8 cellular contexts compared by ENCODE assay signal in the genomic region with DNA sequence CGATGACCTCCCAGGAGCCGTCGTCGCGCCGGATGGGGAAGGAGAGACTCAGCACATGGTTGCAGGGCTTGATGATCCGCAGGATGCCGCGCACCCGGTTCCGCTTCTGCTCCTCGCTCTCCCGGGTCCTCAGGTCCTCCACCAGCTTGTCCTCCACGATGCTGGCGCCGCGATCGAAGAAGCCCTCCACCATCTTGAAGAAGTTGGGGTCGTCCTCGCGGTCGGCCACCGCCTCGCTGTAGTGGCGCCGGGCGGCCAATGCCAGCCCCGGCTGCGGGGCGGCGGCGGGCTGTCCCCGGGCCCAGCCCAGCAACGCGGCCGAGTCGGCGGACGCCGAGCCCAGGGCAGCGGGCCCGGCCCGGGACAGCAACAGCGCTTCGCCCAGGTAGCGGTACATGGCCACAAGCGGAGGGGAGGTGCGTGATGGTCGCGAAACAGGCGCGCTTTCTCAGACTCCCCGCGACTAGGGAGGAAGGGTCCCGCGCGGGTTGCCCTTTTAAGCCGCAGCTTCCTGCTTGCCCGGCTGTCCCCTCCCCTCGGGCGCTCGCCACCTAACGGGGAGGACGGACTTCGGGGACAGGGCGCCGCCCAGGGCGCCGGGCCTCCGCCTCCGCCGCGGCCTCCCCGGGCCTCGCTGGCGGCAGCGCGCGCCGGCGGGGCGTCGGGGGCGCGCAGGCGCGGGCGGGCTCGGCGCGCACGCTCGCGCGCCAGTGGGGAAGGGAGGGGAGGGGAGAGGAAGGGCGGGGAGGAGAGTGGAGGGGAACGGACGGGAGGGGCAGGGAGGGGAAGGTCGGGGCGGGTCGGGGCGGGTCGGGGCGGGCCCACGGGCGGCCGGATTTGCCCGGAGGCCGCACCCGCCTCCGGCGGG. TPM values are rescaled to one million over a fixed set of nuclear protein-coding genes. Genes with fewer than 3 reads are reported as not detected.
A peak's percentile ranks its signal among the peaks of the same experiment; 100 is the strongest.
DNase-seq lines count a peak whose midpoint lies in the region; ATAC-seq and TF ChIP-seq lines count a peak whose summit lies in the region.

TSS of gene GLUD1 (minus strand) at position 471 of the 868 bp plus-strand sequence. CDS start at position 397, 74 bp downstream.
TSS of gene SHLD2 (plus strand) at position 834 of the 868 bp plus-strand sequence. CDS start 56,149 bp downstream, outside the sequence.

- TF ChIP-seq POLR2A in Raji (IDR thresholded peaks at IDR 0.05; ENCODE audit: insufficient read depth, low read depth, low read length): peak; percentile 94

- H4K20me1 ChIP-seq in DND-41 (ENCODE audit: insufficient read depth, low read length) (peaks cover 25% of the 10 kb centered on the region; the same call in 1 of the 2 replicates), neural cell (ENCODE audit: insufficient read depth) (no peaks in the 10 kb centered on the region)

- ATAC-seq in DND-41 (ENCODE audit: insufficient read depth, low read depth) (peak; percentile 72), GM21717 (IDR thresholded peaks at IDR 0.05; ENCODE audit: unreplicated experiment) (peak; percentile 55)

- H3K27ac ChIP-seq in DND-41 (ENCODE audit: low read length): peak within 1 kb of the TSS; percentile 94
- peak within 1 kb of the TSS; percentile 79 for H3K27ac ChIP-seq in neural cell (ENCODE audit: low read length)
- H3K27ac ChIP-seq in stomach smooth muscle (ENCODE audit: low read length): peak within 1 kb of the TSS; percentile 77

- H3K9me3 ChIP-seq in DND-41 (ENCODE audit: insufficient read depth, low read length, severe bottlenecking) (no peaks in the 10 kb centered on the region), neural cell (ENCODE audit: low read length) (no peaks in the 10 kb centered on the region), stomach smooth muscle (ENCODE audit: control insufficient read depth in 2 of 2, low read length in 2 of 2) (no peaks in the 10 kb centered on the region)

- H3K4me2 ChIP-seq in DND-41 (ENCODE audit: insufficient read depth, low read length) (peak within 1 kb of the TSS; percentile 85), neural cell (ENCODE audit: low read length) (peak within 1 kb of the TSS; percentile 91)

- H3K79me2 ChIP-seq in DND-41 (ENCODE audit: insufficient read depth, low read length): peaks cover 72% of the 10 kb centered on the region
- peaks cover 26% of the 10 kb centered on the region for H3K79me2 ChIP-seq in neural cell (replicated peaks; ENCODE audit: insufficient read depth, low read length)

- peaks cover 8% of the 10 kb centered on the region for H3K36me3 ChIP-seq in DND-41 (ENCODE audit: insufficient read depth, low read length)
- no peaks in the 10 kb centered on the region for H3K36me3 ChIP-seq in neural cell (ENCODE audit: insufficient read depth, low read length)
- peaks cover 0 to 2% of the 10 kb centered on the region in 2 donors for H3K36me3 ChIP-seq in stomach smooth muscle (ENCODE audit: control insufficient read depth in 2 of 2, insufficient read depth in 2 of 2, low read length in 2 of 2)

- TF ChIP-seq EP300 in neural cell (conservative IDR thresholded peaks at IDR 0.05; ENCODE audit: poor library complexity, severe bottlenecking): no peak

- H3K27me3 ChIP-seq in DND-41 (ENCODE audit: insufficient read depth, low read length, poor library complexity): no peaks in the 10 kb centered on the region
- H3K27me3 ChIP-seq in neural cell (ENCODE audit: insufficient read depth, low read depth, low read length): no peaks in the 10 kb centered on the region
- H3K27me3 ChIP-seq in stomach smooth muscle (ENCODE audit: control insufficient read depth in 1 of 2, insufficient read depth in 2 of 2, low read length in 2 of 2): no peaks in the 10 kb centered on the region

- peak; percentile 93 for DNase-seq in DND-41
- DNase-seq in KG1 (lab: John Stamatoyannopoulos, UW): peak; percentile 65
- DNase-seq in activated effector memory CD4-positive, alpha-beta T cell treated with anti-CD3 and anti-CD28 coated beads, Interleukin-2, amount 50 U/mL, for 16 hours: peak; percentile 95
- peak; percentile 92 for DNase-seq in fibroblast of villous mesenchyme (ENCODE audit: low read depth)

- TF ChIP-seq CTCF in DND-41 (IDR thresholded peaks at IDR 0.05; ENCODE audit: borderline replicate concordance, extremely low read depth, low read length, poor library complexity, severe bottlenecking): no peak
- no peak for TF ChIP-seq CTCF in fibroblast of villous mesenchyme (IDR thresholded peaks at IDR 0.05; ENCODE audit: insufficient read depth, low read depth, low read length)
- peak; percentile 27 for TF ChIP-seq CTCF in neural cell (IDR thresholded peaks at IDR 0.05; ENCODE audit: poor library complexity, severe bottlenecking)

- H2AFZ ChIP-seq in DND-41 (ENCODE audit: low read depth, low read length): peak within 1 kb of the TSS; percentile 92
- H2AFZ ChIP-seq in neural cell (ENCODE audit: low read depth, low read length): peak within 1 kb of the TSS; percentile 81

- H3K4me3 ChIP-seq in DND-41 (ENCODE audit: low read depth in 1 of 2, low read length in 2 of 2): peak within 1 kb of the TSS; percentile 46 to 75
- H3K4me3 ChIP-seq in fibroblast of villous mesenchyme (ENCODE audit: low read depth, low read length): peak within 1 kb of the TSS; percentile 75
- H3K4me3 ChIP-seq in neural cell (ENCODE audit: low read length): peak within 1 kb of the TSS; percentile 91
- H3K4me3 ChIP-seq in stomach smooth muscle (ENCODE audit: low read length in 2 of 2): peak within 1 kb of the TSS; percentile 89

- no peaks in the 10 kb centered on the region for H3F3A ChIP-seq in neural cell (ENCODE audit: insufficient read depth, low read length, poor library complexity, severe bottlenecking)

- H3K4me1 ChIP-seq in DND-41 (ENCODE audit: insufficient read depth, low read length) (peaks cover 50% of the 10 kb centered on the region), stomach smooth muscle (ENCODE audit: control insufficient read depth, insufficient read depth, low read length) (peaks cover 9% of the 10 kb centered on the region)

- TF ChIP-seq RAD21 in neural cell (conservative IDR thresholded peaks at IDR 0.05): no peak

- H3K9ac ChIP-seq in DND-41 (ENCODE audit: low read depth, low read length) (peak within 1 kb of the TSS; percentile 90), neural cell (ENCODE audit: low read length) (peak within 1 kb of the TSS; percentile 88), stomach smooth muscle (ENCODE audit: low read length in 2 of 2) (peak within 1 kb of the TSS; percentile 75 to 82)

- H3K9me2 ChIP-seq in neural cell (ENCODE audit: insufficient read depth, low read length): no peaks in the 10 kb centered on the region

TF ChIP-seq in neural cell, 6 proteins besides CTCF, POLR2A, EP300 and RAD21:
- TF ChIP-seq TAF1 (IDR thresholded peaks at IDR 0.05; ENCODE audit: low read depth): no peak
- TF ChIP-seq, protein P1, sequence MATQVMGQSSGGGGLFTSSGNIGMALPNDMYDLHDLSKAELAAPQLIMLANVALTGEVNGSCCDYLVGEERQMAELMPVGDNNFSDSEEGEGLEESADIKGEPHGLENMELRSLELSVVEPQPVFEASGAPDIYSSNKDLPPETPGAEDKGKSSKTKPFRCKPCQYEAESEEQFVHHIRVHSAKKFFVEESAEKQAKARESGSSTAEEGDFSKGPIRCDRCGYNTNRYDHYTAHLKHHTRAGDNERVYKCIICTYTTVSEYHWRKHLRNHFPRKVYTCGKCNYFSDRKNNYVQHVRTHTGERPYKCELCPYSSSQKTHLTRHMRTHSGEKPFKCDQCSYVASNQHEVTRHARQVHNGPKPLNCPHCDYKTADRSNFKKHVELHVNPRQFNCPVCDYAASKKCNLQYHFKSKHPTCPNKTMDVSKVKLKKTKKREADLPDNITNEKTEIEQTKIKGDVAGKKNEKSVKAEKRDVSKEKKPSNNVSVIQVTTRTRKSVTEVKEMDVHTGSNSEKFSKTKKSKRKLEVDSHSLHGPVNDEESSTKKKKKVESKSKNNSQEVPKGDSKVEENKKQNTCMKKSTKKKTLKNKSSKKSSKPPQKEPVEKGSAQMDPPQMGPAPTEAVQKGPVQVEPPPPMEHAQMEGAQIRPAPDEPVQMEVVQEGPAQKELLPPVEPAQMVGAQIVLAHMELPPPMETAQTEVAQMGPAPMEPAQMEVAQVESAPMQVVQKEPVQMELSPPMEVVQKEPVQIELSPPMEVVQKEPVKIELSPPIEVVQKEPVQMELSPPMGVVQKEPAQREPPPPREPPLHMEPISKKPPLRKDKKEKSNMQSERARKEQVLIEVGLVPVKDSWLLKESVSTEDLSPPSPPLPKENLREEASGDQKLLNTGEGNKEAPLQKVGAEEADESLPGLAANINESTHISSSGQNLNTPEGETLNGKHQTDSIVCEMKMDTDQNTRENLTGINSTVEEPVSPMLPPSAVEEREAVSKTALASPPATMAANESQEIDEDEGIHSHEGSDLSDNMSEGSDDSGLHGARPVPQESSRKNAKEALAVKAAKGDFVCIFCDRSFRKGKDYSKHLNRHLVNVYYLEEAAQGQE (IDR thresholded peaks at IDR 0.05; ENCODE audit: borderline replicate concordance): peak; percentile 27
- peak; percentile 13 for TF ChIP-seq SMC3 (conservative IDR thresholded peaks at IDR 0.05; ENCODE audit: poor library complexity)
- TF ChIP-seq EZH2 (IDR thresholded peaks at IDR 0.05; ENCODE audit: borderline replicate concordance, insufficient read depth, low read length, poor library complexity, severe bottlenecking): no peak
- peak; percentile 68 for TF ChIP-seq POLR2AphosphoS5 (IDR thresholded peaks at IDR 0.05)
- peak; percentile 84 for TF ChIP-seq MXI1 (conservative IDR thresholded peaks at IDR 0.05; ENCODE audit: poor library complexity, severe bottlenecking)

RNA-seq across cellular contexts. Expression of gene GLUD1, which starts in this region (rescaled TPM):
- total RNA-seq in fibroblast of villous mesenchyme: 182 and 219 TPM in 2 replicates
- 107 and 110 TPM in 2 replicates for polyA plus RNA-seq in neural cell
- polyA minus RNA-seq in neural cell: 146 and 152 TPM in 2 replicates

RNA-seq across cellular contexts. Expression of gene SHLD2, which starts in this region (rescaled TPM):
- total RNA-seq in fibroblast of villous mesenchyme: 39.3 and 40.6 TPM in 2 replicates
- polyA plus RNA-seq in neural cell: 12.0 and 15.8 TPM in 2 replicates
- 30.9 and 35.2 TPM in 2 replicates for polyA minus RNA-seq in neural cell

Comparison
In these comparisons a context has a peak if more than half of its experiments do, and no peak if none do; other contexts are left out.
1. Peak in every context shown above with its lines: DNase-seq, ATAC-seq, H3K4me3 ChIP-seq and H3K27ac ChIP-seq.